1 cellular context compared by ENCODE assay signal in genomic region chr17:44200478-44201155, GRCh38.
A peak's percentile ranks its signal among the peaks of the same experiment; 100 is the strongest.
TF ChIP-seq lines count a peak whose summit lies in the region.

No MANE protein-coding gene starts in this region.

TF ChIP-seq in HepG2, 621 proteins besides CTCF, POLR2A, EP300 and RAD21 (continued from another document and continues in another):
- no peak for TF ChIP-seq MLXIP (CRISPR knock-in tag; IDR thresholded peaks at IDR 0.05; ENCODE audit: borderline replicate concordance)
- TF ChIP-seq NAIF1 (CRISPR knock-in tag; IDR thresholded peaks at IDR 0.05; ENCODE audit: borderline replicate concordance), result no peak
- no peak for TF ChIP-seq CENPBD1 (CRISPR knock-in tag; IDR thresholded peaks at IDR 0.05; ENCODE audit: borderline replicate concordance, low read depth)
- no peak for TF ChIP-seq KDM1A (CRISPR knock-in tag; IDR thresholded peaks at IDR 0.05)
- TF ChIP-seq ARNT2 (CRISPR knock-in tag; IDR thresholded peaks at IDR 0.05; ENCODE audit: low read depth), result no peak; the same call in 1 of the 2 replicates
- TF ChIP-seq ZNF3 (CRISPR knock-in tag; IDR thresholded peaks at IDR 0.05), result no peak
- TF ChIP-seq POGK (CRISPR knock-in tag; conservative IDR thresholded peaks at IDR 0.05), result 0 out of 2 replicates have a peak, but pooled peaks have one; percentile 30
- TF ChIP-seq ZNF274 (CRISPR knock-in tag; IDR thresholded peaks at IDR 0.05), result peak; percentile 77; the same call in 1 of the 2 replicates
- TF ChIP-seq CENPT (CRISPR knock-in tag; IDR thresholded peaks at IDR 0.05; ENCODE audit: low read depth), result no peak
- TF ChIP-seq CBX5 (CRISPR knock-in tag; IDR thresholded peaks at IDR 0.05; ENCODE audit: borderline replicate concordance), result peak; percentile 35; the same call in 1 of the 2 replicates
- no peak for TF ChIP-seq HNRNPUL1 (IDR thresholded peaks at IDR 0.05; ENCODE audit: low read depth, low read length)
- TF ChIP-seq CAMTA2 (CRISPR knock-in tag; IDR thresholded peaks at IDR 0.05; ENCODE audit: borderline replicate concordance), result no peak
- no peak for TF ChIP-seq U2AF2 (IDR thresholded peaks at IDR 0.05; ENCODE audit: low read depth, low read length)
- TF ChIP-seq AKNA (CRISPR knock-in tag; IDR thresholded peaks at IDR 0.05; ENCODE audit: borderline replicate concordance), result no peak
- TF ChIP-seq PAX8 (CRISPR knock-in tag; IDR thresholded peaks at IDR 0.05; ENCODE audit: borderline replicate concordance), result 0 out of 2 replicates have a peak, but pooled peaks have one; percentile 70
- TF ChIP-seq BORCS8-MEF2B (CRISPR knock-in tag; IDR thresholded peaks at IDR 0.05), result peak; percentile 74; the same call in 1 of the 2 replicates
- TF ChIP-seq ZNF792 (CRISPR knock-in tag; IDR thresholded peaks at IDR 0.05), result 0 out of 2 replicates have a peak, but pooled peaks have one; percentile 28
- no peak for TF ChIP-seq ZNF460 (CRISPR knock-in tag; IDR thresholded peaks at IDR 0.05; ENCODE audit: borderline replicate concordance)
- TF ChIP-seq POLR2AphosphoS5 (IDR thresholded peaks at IDR 0.05; ENCODE audit: low read depth, low read length), result peak; percentile 48; the same call in 1 of the 2 replicates
- TF ChIP-seq ZBTB8A (CRISPR knock-in tag; IDR thresholded peaks at IDR 0.05; ENCODE audit: borderline replicate concordance, low read depth), result 0 out of 2 replicates have a peak, but pooled peaks have one; percentile 47
- TF ChIP-seq LBX2 (CRISPR knock-in tag; IDR thresholded peaks at IDR 0.05; ENCODE audit: borderline replicate concordance), result no peak
- peak; percentile 20; the same call in 1 of the 2 replicates for TF ChIP-seq ZKSCAN1 (IDR thresholded peaks at IDR 0.05; ENCODE audit: low read length)
- TF ChIP-seq SAFB2 (CRISPR knock-in tag; IDR thresholded peaks at IDR 0.05; ENCODE audit: borderline replicate concordance, low read depth), result no peak
- TF ChIP-seq SOX6 (IDR thresholded peaks at IDR 0.05), result no peak
- no peak for TF ChIP-seq SOX6 (CRISPR knock-in tag; IDR thresholded peaks at IDR 0.05)
- peak; percentile 70 for TF ChIP-seq ARID4A (CRISPR knock-in tag; IDR thresholded peaks at IDR 0.05; ENCODE audit: borderline replicate concordance)
- peak; percentile 7; the same call in 1 of the 2 replicates for TF ChIP-seq ZNF331 (CRISPR knock-in tag; IDR thresholded peaks at IDR 0.05)
- no peak; the same call in 1 of the 2 replicates for TF ChIP-seq GABPA (IDR thresholded peaks at IDR 0.05; ENCODE audit: low read depth, low read length)
- TF ChIP-seq GABPA (CRISPR knock-in tag; IDR thresholded peaks at IDR 0.05; ENCODE audit: low read depth), result no peak; the same call in 1 of the 2 replicates
- no peak for TF ChIP-seq NR3C1 (CRISPR knock-in tag; IDR thresholded peaks at IDR 0.05)
- peak; percentile 78; the same call in 1 of the 2 replicates for TF ChIP-seq ZNF335 (CRISPR knock-in tag; IDR thresholded peaks at IDR 0.05)
- no peak for TF ChIP-seq ZNF710 (CRISPR knock-in tag; IDR thresholded peaks at IDR 0.05; ENCODE audit: borderline replicate concordance)
- TF ChIP-seq SCMH1 (CRISPR knock-in tag; IDR thresholded peaks at IDR 0.05; ENCODE audit: borderline replicate concordance), result no peak
- no peak; the same call in 1 of the 2 replicates for TF ChIP-seq DRAP1 (CRISPR knock-in tag; IDR thresholded peaks at IDR 0.05)
- TF ChIP-seq HMGXB3 (CRISPR knock-in tag; IDR thresholded peaks at IDR 0.05; ENCODE audit: borderline replicate concordance), result peak; percentile 44; the same call in 1 of the 2 replicates
